Comparison of ENCODE assay signal across 10 cellular contexts in genomic region chr12:104354868-104355570, GRCh38.
"Had no signal": no experiment of that assay in that cellular context is flagged by ENCODE, and none has a peak within 500 bp of the region (broad histone marks: within the 10 kb centered on the region; RNA-seq: fewer than 3 reads in every experiment).

No MANE protein-coding gene starts in this region.

- DNase-seq: activated CD4-positive, alpha-beta T cell treated with anti-CD3 and anti-CD28 coated beads, Interleukin-2, amount 50 U/mL, for 4 hours; activated CD4-positive, CD25-positive, alpha-beta regulatory T cell treated with anti-CD3 and anti-CD28 coated beads, Interleukin-2, amount 50 U/mL, for 72 hours; activated gamma-delta T cell treated with Interleukin-2 at 50 U/mL for 16 hours; activated T-cell treated with anti-CD3 and anti-CD28 coated beads, Interleukin-2, amount 50 U/mL, for 48 hours; naive thymus-derived CD8-positive, alpha-beta T cell; stimulated activated CD4-positive, alpha-beta T cell treated with anti-CD3 and anti-CD28 coated beads, Interleukin-15, amount 100 ng/mL, for 24 hours; stimulated activated CD4-positive, alpha-beta T cell treated with anti-CD3 and anti-CD28 coated beads, Interleukin-4, amount 100 ng/mL, for 1 hour; stimulated activated naive CD4-positive, alpha-beta T cell treated with Interleukin-2 at 50 U/mL for 16 hours; T-cell had no signal

- H3K9me3 Mint-ChIP-seq: naive thymus-derived CD8-positive, alpha-beta T cell; T-cell had no signal

- H3K27ac Mint-ChIP-seq: naive thymus-derived CD8-positive, alpha-beta T cell; T-cell had no signal

- ATAC-seq: esophagus mucosa; naive thymus-derived CD8-positive, alpha-beta T cell; T-cell had no signal

- H3K4me1 Mint-ChIP-seq: naive thymus-derived CD8-positive, alpha-beta T cell had no signal

- H3K27me3 Mint-ChIP-seq: naive thymus-derived CD8-positive, alpha-beta T cell; T-cell had no signal

- H3K4me3 Mint-ChIP-seq: naive thymus-derived CD8-positive, alpha-beta T cell; T-cell had no signal
